Comparison of ENCODE assay signal across 24 cellular contexts in genomic region chr3:167078070-167078622, GRCh38.
A peak's percentile ranks its signal among the peaks of the same experiment; 100 is the strongest.
DNase-seq lines count a peak whose midpoint lies in the region; ATAC-seq, FAIRE-seq and TF ChIP-seq lines count a peak whose summit lies in the region.
"Had no signal": no experiment of that assay in that cellular context is flagged by ENCODE, and none has a peak within 500 bp of the region (broad histone marks: within the 10 kb centered on the region; RNA-seq: fewer than 3 reads in every experiment).

No MANE protein-coding gene starts in this region.

- H3K9me3 Mint-ChIP-seq in GM23338, result no peaks in the 10 kb centered on the region
- H3K9me3 Mint-ChIP-seq: nephron had no signal

- no peak overlapping the region for H3K4me2 ChIP-seq in GM23338

- H3K27ac ChIP-seq in ACC112 (ENCODE audit: low read depth, low read length) (no peak overlapping the region), GM23338 (ENCODE audit: low read depth) (no peak overlapping the region), left ventricle myocardium inferior (replicated peaks) (no peak overlapping the region)
- H3K27ac ChIP-seq: Peyer's patch, right atrium auricular region, thoracic aorta had no signal

- no peaks in the 10 kb centered on the region for H3F3A ChIP-seq in GM23338 (replicated peaks; ENCODE audit: low read depth)

- H3K36me3 Mint-ChIP-seq in GM23338 (ENCODE audit: low read depth), result no peaks in the 10 kb centered on the region
- H3K36me3 Mint-ChIP-seq: activated naive CD8-positive, alpha-beta T cell had no signal

- peaks cover 10% of the 10 kb centered on the region; the same call in 2 of the 3 replicates for H3K4me1 Mint-ChIP-seq in GM23338

- no peaks in the 10 kb centered on the region for H4K20me1 ChIP-seq in GM23338 (replicated peaks; ENCODE audit: insufficient read depth)

- no peak for FAIRE-seq in GM19239 (lab: Jason Lieb, UNC)
- FAIRE-seq: GM18507 had no signal

- no peaks in the 10 kb centered on the region for H3K4me1 ChIP-seq in ACC112 (ENCODE audit: control insufficient read depth, insufficient read depth, low read length, unreplicated experiment)
- H3K4me1 ChIP-seq in GM23338 (ENCODE audit: insufficient read depth), result no peaks in the 10 kb centered on the region
- no peaks in the 10 kb centered on the region for H3K4me1 ChIP-seq in left ventricle myocardium inferior
- H3K4me1 ChIP-seq: Peyer's patch, right atrium auricular region had no signal

- H3K27me3 ChIP-seq in ACC112 (ENCODE audit: insufficient read depth, low read length) (no peaks in the 10 kb centered on the region), GM23338 (ENCODE audit: insufficient read depth) (no peaks in the 10 kb centered on the region), left ventricle myocardium inferior (ENCODE audit: low read depth) (no peaks in the 10 kb centered on the region)
- H3K27me3 ChIP-seq: Peyer's patch, right atrium auricular region had no signal

- H3K79me2 ChIP-seq in ACC112 (ENCODE audit: control insufficient read depth, insufficient read depth, low read length, unreplicated experiment) (no peaks in the 10 kb centered on the region), GM23338 (replicated peaks; ENCODE audit: insufficient read depth) (no peaks in the 10 kb centered on the region)

- no peak for TF ChIP-seq CTCF in GM23338 (conservative IDR thresholded peaks at IDR 0.05; ENCODE audit: low read depth in 2 of 2)
- TF ChIP-seq CTCF in left ventricle myocardium inferior (IDR thresholded peaks at IDR 0.05; ENCODE audit: borderline replicate concordance), result no peak

- H3K27me3 Mint-ChIP-seq in GM23338 (ENCODE audit: insufficient read depth, low read depth, poor library complexity), result no peaks in the 10 kb centered on the region
- H3K27me3 Mint-ChIP-seq: activated naive CD8-positive, alpha-beta T cell had no signal

- DNase-seq in GM23338 (ENCODE audit: low spot score) (peak; percentile 19), NCI-H774 (lab: John Stamatoyannopoulos, UW) (peak; percentile 57), astrocyte of the hippocampus (ENCODE audit: low read depth, low spot score) (peak; percentile 11), left ventricle myocardium inferior (no peak), GM19239 (ENCODE audit: insufficient read length, low spot score) (no peak)
- DNase-seq in stimulated activated CD8-positive, alpha-beta memory T cell treated with anti-CD3 and anti-CD28 coated beads, Interleukin-4, amount 100 ng/mL, for 48 hours, result no peak
- DNase-seq: activated CD4-positive, CD25-positive, alpha-beta regulatory T cell treated with anti-CD3 and anti-CD28 coated beads, Interleukin-2, amount 50 U/mL, for 72 hours; central memory CD4-positive, alpha-beta T cell; COR-L47; effector memory CD4-positive, alpha-beta T cell; IMR-90; NCI-H1105 treated with DMSO at 0.1 percent for 48 hours; NCI-H446 treated with DMSO at 0.1 percent for 48 hours; Peyer's patch; stimulated activated CD4-positive, alpha-beta T cell treated with anti-CD3 and anti-CD28 coated beads, Interleukin-2, amount 100 ng/mL, for 24 hours; T-helper 1 cell had no signal

- H3K9me2 ChIP-seq in GM23338 (ENCODE audit: insufficient read depth), result no peaks in the 10 kb centered on the region

- peak overlapping the region; percentile 51; the same call in 1 of the 2 replicates for H3K4me3 ChIP-seq in ACC112 (ENCODE audit: low read depth, low read length)
- no peak overlapping the region for H3K4me3 ChIP-seq in GM23338
- no peak overlapping the region for H3K4me3 ChIP-seq in left ventricle myocardium inferior
- H3K4me3 ChIP-seq: lung, Peyer's patch, right atrium auricular region, thoracic aorta had no signal

- H3K36me3 ChIP-seq in ACC112 (ENCODE audit: insufficient read depth, low read length) (no peaks in the 10 kb centered on the region), GM23338 (ENCODE audit: insufficient read depth) (no peaks in the 10 kb centered on the region), left ventricle myocardium inferior (no peaks in the 10 kb centered on the region)
- H3K36me3 ChIP-seq: Peyer's patch, right atrium auricular region, thoracic aorta had no signal

- no peak overlapping the region for H3K27ac Mint-ChIP-seq in GM23338
- H3K27ac Mint-ChIP-seq: activated naive CD8-positive, alpha-beta T cell had no signal

- H2AFZ ChIP-seq in ACC112 (ENCODE audit: low read length, unreplicated experiment), result no peak overlapping the region
- H2AFZ ChIP-seq in GM23338, result peak overlapping the region; percentile 28

- no peaks in the 10 kb centered on the region for H3K9me3 ChIP-seq in left ventricle myocardium inferior (replicated peaks)
- H3K9me3 ChIP-seq: Peyer's patch, right atrium auricular region, thoracic aorta had no signal

- H3K4me3 Mint-ChIP-seq in GM23338, result no peak overlapping the region
- H3K4me3 Mint-ChIP-seq: activated naive CD8-positive, alpha-beta T cell; nephron had no signal

- intact Hi-C loops in left ventricle myocardium inferior (cut with micrococcal nuclease), result no loop called here

- ATAC-seq in GM23338 (peak; percentile 43), GM21423 (IDR thresholded peaks at IDR 0.05; ENCODE audit: unreplicated experiment) (no peak)

TF ChIP-seq in GM23338, 12 proteins besides CTCF, POLR2A, EP300 and RAD21 (continues in another document):
- TF ChIP-seq POLR2AphosphoS5 (IDR thresholded peaks at IDR 0.05; ENCODE audit: low read depth) (no peak), ZNF331 (CRISPR knock-in tag; IDR thresholded peaks at IDR 0.05; ENCODE audit: low read depth) (no peak), EZH2phosphoT487 (IDR thresholded peaks at IDR 0.05; ENCODE audit: unreplicated experiment) (no peak), CREB1 (CRISPR knock-in tag; IDR thresholded peaks at IDR 0.05; ENCODE audit: low read depth) (no peak), EZH2 (IDR thresholded peaks at IDR 0.05; ENCODE audit: low read depth, unreplicated experiment) (no peak), ZNF114 (CRISPR knock-in tag; IDR thresholded peaks at IDR 0.05) (no peak), STAT1 (IDR thresholded peaks at IDR 0.05; ENCODE audit: unreplicated experiment) (no peak), REST (IDR thresholded peaks at IDR 0.05; ENCODE audit: unreplicated experiment) (no peak), NANOG (IDR thresholded peaks at IDR 0.05; ENCODE audit: borderline replicate concordance) (no peak)
- TF ChIP-seq, protein P1, sequence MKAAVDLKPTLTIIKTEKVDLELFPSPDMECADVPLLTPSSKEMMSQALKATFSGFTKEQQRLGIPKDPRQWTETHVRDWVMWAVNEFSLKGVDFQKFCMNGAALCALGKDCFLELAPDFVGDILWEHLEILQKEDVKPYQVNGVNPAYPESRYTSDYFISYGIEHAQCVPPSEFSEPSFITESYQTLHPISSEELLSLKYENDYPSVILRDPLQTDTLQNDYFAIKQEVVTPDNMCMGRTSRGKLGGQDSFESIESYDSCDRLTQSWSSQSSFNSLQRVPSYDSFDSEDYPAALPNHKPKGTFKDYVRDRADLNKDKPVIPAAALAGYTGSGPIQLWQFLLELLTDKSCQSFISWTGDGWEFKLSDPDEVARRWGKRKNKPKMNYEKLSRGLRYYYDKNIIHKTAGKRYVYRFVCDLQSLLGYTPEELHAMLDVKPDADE (IDR thresholded peaks at IDR 0.05), result no peak

Comparison
In these comparisons a context has a peak if more than half of its experiments do, and no peak if none do; other contexts are left out.
1. DNase-seq: peak in GM23338 (single experiment), NCI-H774 (single experiment) and astrocyte of the hippocampus (single experiment); none in stimulated activated CD8-positive, alpha-beta memory T cell treated with anti-CD3 and anti-CD28 coated beads, Interleukin-4, amount 100 ng/mL, for 48 hours (single experiment), left ventricle myocardium inferior (single experiment) and GM19239 (single experiment).